In the genomic region with DNA sequence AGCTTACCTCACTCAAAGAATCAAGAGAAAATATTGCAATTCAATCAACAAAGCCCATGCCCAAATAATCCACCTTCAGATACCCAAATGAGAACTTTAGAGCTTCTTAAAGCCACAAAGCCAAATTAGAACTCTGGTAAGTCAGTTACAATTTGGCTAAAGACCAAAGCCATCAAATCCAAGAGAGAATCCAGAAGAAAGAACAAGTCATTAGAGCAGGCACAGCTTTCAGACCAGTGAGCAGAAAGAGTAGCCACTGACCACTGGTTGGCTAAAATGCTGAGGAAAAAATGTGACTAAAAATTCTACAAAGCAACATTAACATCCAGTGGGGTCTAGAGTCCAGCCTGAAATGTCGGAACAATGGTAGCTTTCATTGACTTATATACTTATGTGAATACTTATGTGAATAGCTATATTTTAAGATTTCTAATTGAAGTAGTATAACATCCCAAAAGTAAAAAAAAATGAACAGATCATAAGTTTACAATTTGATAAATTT, we compare ENCODE assay signal across 10 cellular contexts.
"Had no signal": no experiment of that assay in that cellular context is flagged by ENCODE, and none has a peak within 500 bp of the region (broad histone marks: within the 10 kb centered on the region; RNA-seq: fewer than 3 reads in every experiment).

No MANE protein-coding gene starts in this region.

- H3K9me3 ChIP-seq: HAP-1 had no signal

- H3K27ac ChIP-seq: GM23248 had no signal

- H3K36me3 ChIP-seq: HAP-1 had no signal

- H3K4me2 ChIP-seq: GM23338 had no signal

- H2AFZ ChIP-seq: GM23248, GM23338 had no signal

- H3K9ac ChIP-seq: GM23248 had no signal

- H3K4me1 ChIP-seq: HAP-1 had no signal

- DNase-seq: GM23248, GOT3, H7, H9, HCEC 1CT, HFFc6 had no signal

- H3K4me3 ChIP-seq: GM23248, GM23338, HAP-1 had no signal

- ATAC-seq: GM23338, HCT116 had no signal

- FAIRE-seq: H1 had no signal
